ENCODE assay signal across 9 cellular contexts in the genomic region with DNA sequence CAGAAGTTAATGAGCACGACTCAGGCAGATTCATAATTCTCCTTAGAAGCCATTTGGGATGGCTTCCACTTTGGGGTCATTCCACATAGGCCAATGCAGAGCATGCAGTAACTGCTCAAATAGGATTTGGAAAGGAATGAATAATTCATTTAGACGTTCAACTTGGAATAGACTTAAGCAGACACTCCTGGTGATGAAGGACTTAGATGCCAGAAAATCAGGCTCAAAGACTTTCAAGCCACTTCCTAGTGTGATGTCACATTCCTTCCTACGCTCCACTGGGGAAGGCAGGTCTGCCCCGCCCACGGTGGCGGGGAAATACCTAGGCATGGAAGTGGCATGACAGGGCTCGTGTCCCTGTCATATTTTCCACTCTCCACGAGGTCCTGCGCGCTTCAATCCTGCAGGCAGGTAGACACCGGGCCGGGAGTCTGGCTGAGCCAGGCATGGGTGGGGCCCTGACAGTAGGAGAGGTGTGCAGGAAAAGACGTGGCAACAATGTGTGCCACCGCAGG. TPM values are rescaled to one million over a fixed set of nuclear protein-coding genes. Genes with fewer than 3 reads are reported as not detected.
A peak's percentile ranks its signal among the peaks of the same experiment; 100 is the strongest.
DNase-seq lines count a peak whose midpoint lies in the region; ATAC-seq and TF ChIP-seq lines count a peak whose summit lies in the region.
"Had no signal": no experiment of that assay in that cellular context is flagged by ENCODE, and none has a peak within 500 bp of the region (broad histone marks: within the 10 kb centered on the region; RNA-seq: fewer than 3 reads in every experiment).

A gene (plus strand): TSS at position 348 of the 515 bp plus-strand sequence. CDS start 845 bp downstream, outside the sequence.

- intact Hi-C loops in gastrocnemius medialis (cut with DNase I; ENCODE audit: low total_unique reads): loop anchor here (1.0 to 10.0 kb wide), 2 partner anchors 166 to 168 kb away; a partner anchor contains a TSS
- intact Hi-C loops in OCI-LY7 (cut with micrococcal nuclease; ENCODE audit: unreplicated experiment): no loop called here

- no peak for TF ChIP-seq POLR2A in gastrocnemius medialis (IDR thresholded peaks at IDR 0.05)

- no peaks in the 10 kb centered on the region for H3K36me3 ChIP-seq in GM23248 (ENCODE audit: low read depth)
- no peaks in the 10 kb centered on the region for H3K36me3 ChIP-seq in iPS DF 6.9 (ENCODE audit: control insufficient read depth, insufficient read depth, low read length)
- no peaks in the 10 kb centered on the region for H3K36me3 ChIP-seq in gastrocnemius medialis
- H3K36me3 ChIP-seq in OCI-LY7 (ENCODE audit: insufficient read depth, low read length): no peaks in the 10 kb centered on the region

- POLR2A ChIA-PET in OCI-LY7 (lab: Charles Lee): interaction anchor here (0.6 kb wide), 1 partner anchor 74 kb away, joined by 3 read pairs; no protein-coding TSS in a partner anchor

- peaks cover 19% of the 10 kb centered on the region for H3K4me1 ChIP-seq in GM23248 (ENCODE audit: insufficient read depth)
- H3K4me1 ChIP-seq in iPS DF 6.9 (ENCODE audit: control insufficient read depth, insufficient read depth, low read length): no peaks in the 10 kb centered on the region; the same call in 1 of the 2 replicates
- H3K4me1 ChIP-seq in gastrocnemius medialis: peaks cover 3 to 8% of the 10 kb centered on the region in 2 donors
- no peaks in the 10 kb centered on the region for H3K4me1 ChIP-seq in OCI-LY7 (ENCODE audit: insufficient read depth, low read length, poor library complexity, severe bottlenecking)

- no peak for TF ChIP-seq CTCF in gastrocnemius medialis (IDR thresholded peaks at IDR 0.05 in 4 of 5, conservative IDR thresholded peaks at IDR 0.05 in 1 of 5)
- TF ChIP-seq CTCF in OCI-LY7 (conservative IDR thresholded peaks at IDR 0.05; ENCODE audit: low read length): no peak

- H3K4me2 ChIP-seq in GM23248 (ENCODE audit: unreplicated experiment) (peak within 1 kb of the TSS; percentile 87), OCI-LY7 (ENCODE audit: low read length) (no peak within 1 kb of the TSS)

- peak within 1 kb of the TSS; percentile 91 for H3K9ac ChIP-seq in GM23248

- H3K4me3 ChIP-seq in GM23248 (peak within 1 kb of the TSS; percentile 80), iPS DF 6.9 (ENCODE audit: low read length) (peak within 1 kb of the TSS; percentile 13; the same call in 1 of the 2 replicates), gastrocnemius medialis (peak within 1 kb of the TSS; percentile 56 to 66 (median 61)), OCI-LY7 (ENCODE audit: low read depth, low read length, poor library complexity, severe bottlenecking) (no peak within 1 kb of the TSS)

- H3K9me3 ChIP-seq in GM23248 (ENCODE audit: low read depth) (no peaks in the 10 kb centered on the region), iPS DF 6.9 (ENCODE audit: control insufficient read depth, insufficient read depth, low read length) (no peaks in the 10 kb centered on the region), gastrocnemius medialis (no peaks in the 10 kb centered on the region), OCI-LY7 (ENCODE audit: low read length) (no peaks in the 10 kb centered on the region)

- H4K20me1 ChIP-seq in GM23248 (ENCODE audit: insufficient read depth): no peaks in the 10 kb centered on the region
- H4K20me1 ChIP-seq in OCI-LY7 (ENCODE audit: insufficient read depth, low read length): no peaks in the 10 kb centered on the region

- in situ Hi-C loops in GM23248 (cut with MboI): no loop called here
- in situ Hi-C loops in gastrocnemius medialis (cut with MboI; ENCODE audit: low sequenced_read_pairs in 4 of 4): loop anchor here in 1 of 4 donors (10.0 kb wide), 1 partner anchor 48 kb away; no protein-coding TSS in a partner anchor

- DNase-seq in GM23248 (peak; percentile 34), iPS DF 6.9 (ENCODE audit: low read depth, low spot score) (no peak), gastrocnemius medialis (no peak), dedifferentiated amniotic fluid mesenchymal stem cell (ENCODE audit: extremely low spot score) (no peak), OCI-LY7 (ENCODE audit: low spot score) (no peak)
- DNase-seq in activated T-helper 9 cell treated with anti-CD3 and anti-CD28 coated beads, Interleukin-2, amount 50 U/mL, for 16 hours (ENCODE audit: low read depth): peak; percentile 8

- WGBS in GM23248 (ENCODE audit: low coverage in 1 of 2, low lambda C conversion rate in 2 of 2, missing lambda C conversion rate in 2 of 2), 2 experiments: 63 to 67% methylated on average over 13 to 14 of the region's 14 CpGs
- no CpG with 5 or more reads among the region's 14 CpGs for WGBS in iPS DF 6.9 (ENCODE audit: insufficient coverage, insufficient read length)

- H3F3A ChIP-seq in GM23248 (ENCODE audit: insufficient read depth): peaks cover 60% of the 10 kb centered on the region

- H3K27ac ChIP-seq in GM23248 (peak within 1 kb of the TSS; percentile 54), iPS DF 6.9 (ENCODE audit: low read length) (no peak within 1 kb of the TSS), gastrocnemius medialis (peak within 1 kb of the TSS; percentile 50 to 74 (median 60)), OCI-LY7 (ENCODE audit: low read depth, low read length, poor library complexity, severe bottlenecking) (no peak within 1 kb of the TSS)

- ATAC-seq in gastrocnemius medialis: no peak
- ATAC-seq in GM19452 (IDR thresholded peaks at IDR 0.05; ENCODE audit: unreplicated experiment): no peak
- no peak for ATAC-seq in GM21723 (IDR thresholded peaks at IDR 0.05; ENCODE audit: unreplicated experiment)

- no peaks in the 10 kb centered on the region for H3K9me2 ChIP-seq in GM23248 (ENCODE audit: insufficient read depth)
- H3K9me2 ChIP-seq in OCI-LY7 (ENCODE audit: insufficient read depth, low read length): no peaks in the 10 kb centered on the region

- no TSS peak for BruUV-seq in OCI-LY7 (replicated peaks; lab: Mats Ljungman, UMichigan)

- H3K27me3 ChIP-seq in GM23248 (replicated peaks; ENCODE audit: insufficient read depth) (no peaks in the 10 kb centered on the region), iPS DF 6.9 (ENCODE audit: control insufficient read depth, insufficient read depth, low read length) (peaks cover 20% of the 10 kb centered on the region), gastrocnemius medialis (no peaks in the 10 kb centered on the region)

- CTCF ChIA-PET in OCI-LY7 (lab: Charles Lee; ENCODE audit: unreplicated experiment): no interaction called here

- H2AFZ ChIP-seq in GM23248 (peak within 1 kb of the TSS; percentile 92), OCI-LY7 (ENCODE audit: low read length) (no peak within 1 kb of the TSS)

- no peaks in the 10 kb centered on the region for H3K79me2 ChIP-seq in GM23248 (ENCODE audit: insufficient read depth)
- no peaks in the 10 kb centered on the region for H3K79me2 ChIP-seq in OCI-LY7 (ENCODE audit: insufficient read depth, low read depth, low read length)

RNA-seq across cellular contexts. Expression of the gene that starts here (rescaled TPM):
- 2.3 and 2.9 TPM in 2 replicates for total RNA-seq in GM23248 (2014; rRNA removed; shearing (Covaris generic))
- 1.2 and 2.0 TPM in 2 replicates for polyA plus RNA-seq in GM23248 (2016; fragmentation: Nextera tagmentation; extraction: Ambion mirVana)
- total RNA-seq in gastrocnemius medialis (under 1 TPM in 2 of 4 donors, not detected in 2; 0.35 to 0.49 TPM), OCI-LY7 (2022) (not detected in 2 replicates)
- total RNA-seq in OCI-LY7 (2014; rRNA removed; shearing (Covaris generic)): not detected in 2 replicates
- total RNA-seq: M059J had no signal

Comparison
In these comparisons a context has a peak if more than half of its experiments do, and no peak if none do; other contexts are left out.
1. DNase-seq: peak in GM23248 (single experiment) and activated T-helper 9 cell treated with anti-CD3 and anti-CD28 coated beads, Interleukin-2, amount 50 U/mL, for 16 hours (single experiment); none in iPS DF 6.9 (single experiment), gastrocnemius medialis (0 of 2), dedifferentiated amniotic fluid mesenchymal stem cell (single experiment) and OCI-LY7 (single experiment).
2. H3K27ac ChIP-seq: peak in GM23248 (single experiment) and gastrocnemius medialis (4 of 4); none in iPS DF 6.9 (single experiment) and OCI-LY7 (single experiment).